Comparison of ENCODE assay signal across 1 cellular context in the genomic region with DNA sequence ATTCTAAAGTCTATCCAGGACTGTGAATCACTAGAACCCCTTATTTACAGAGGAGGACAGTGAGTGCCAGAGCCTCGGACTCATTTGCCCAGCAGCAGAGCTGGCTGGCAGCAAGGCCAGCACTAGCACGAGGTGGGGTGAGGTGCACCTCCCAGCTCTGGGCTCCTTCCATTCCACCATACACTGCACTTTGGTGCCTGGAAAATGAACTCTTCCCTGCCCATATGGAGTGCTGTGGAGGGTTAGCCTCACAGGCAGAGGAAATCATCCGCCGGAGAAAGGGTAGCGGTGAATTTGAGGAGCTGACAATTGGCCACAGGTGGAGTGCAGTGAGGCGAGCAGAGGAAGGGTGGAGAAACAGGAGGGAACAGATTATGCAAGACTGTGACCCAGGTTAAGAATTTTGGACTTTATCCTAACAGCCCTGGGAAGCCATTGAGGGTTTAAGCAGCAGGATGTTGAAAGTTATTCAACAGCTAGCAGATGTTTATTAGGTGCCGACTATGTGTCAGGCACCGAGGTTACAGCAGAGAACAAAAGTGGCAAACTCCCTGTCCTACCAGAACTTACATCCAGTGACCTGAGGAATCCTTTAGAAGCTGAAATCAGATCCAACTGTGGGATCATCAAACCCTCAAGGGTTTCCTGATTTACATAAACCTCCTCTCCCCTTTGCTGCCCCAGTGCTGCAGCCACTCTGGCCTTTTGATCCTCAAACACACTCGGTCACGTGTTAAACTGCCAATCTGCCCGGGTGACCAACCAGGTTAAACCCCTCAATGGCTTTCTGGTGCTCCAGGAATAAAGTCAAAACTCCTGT.
A peak's percentile ranks its signal among the peaks of the same experiment; 100 is the strongest.
TF ChIP-seq lines count a peak whose summit lies in the region.

No MANE protein-coding gene starts in this region.

TF ChIP-seq in HepG2, 621 proteins besides CTCF, POLR2A, EP300 and RAD21 (continued from another document and continues in another):
- TF ChIP-seq, protein P1, sequence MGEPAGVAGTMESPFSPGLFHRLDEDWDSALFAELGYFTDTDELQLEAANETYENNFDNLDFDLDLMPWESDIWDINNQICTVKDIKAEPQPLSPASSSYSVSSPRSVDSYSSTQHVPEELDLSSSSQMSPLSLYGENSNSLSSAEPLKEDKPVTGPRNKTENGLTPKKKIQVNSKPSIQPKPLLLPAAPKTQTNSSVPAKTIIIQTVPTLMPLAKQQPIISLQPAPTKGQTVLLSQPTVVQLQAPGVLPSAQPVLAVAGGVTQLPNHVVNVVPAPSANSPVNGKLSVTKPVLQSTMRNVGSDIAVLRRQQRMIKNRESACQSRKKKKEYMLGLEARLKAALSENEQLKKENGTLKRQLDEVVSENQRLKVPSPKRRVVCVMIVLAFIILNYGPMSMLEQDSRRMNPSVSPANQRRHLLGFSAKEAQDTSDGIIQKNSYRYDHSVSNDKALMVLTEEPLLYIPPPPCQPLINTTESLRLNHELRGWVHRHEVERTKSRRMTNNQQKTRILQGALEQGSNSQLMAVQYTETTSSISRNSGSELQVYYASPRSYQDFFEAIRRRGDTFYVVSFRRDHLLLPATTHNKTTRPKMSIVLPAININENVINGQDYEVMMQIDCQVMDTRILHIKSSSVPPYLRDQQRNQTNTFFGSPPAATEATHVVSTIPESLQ (CRISPR knock-in tag; conservative IDR thresholded peaks at IDR 0.05): peak; percentile 22; the same call in 1 of the 2 replicates
- TF ChIP-seq ZNF543 (CRISPR knock-in tag; IDR thresholded peaks at IDR 0.05) (peak; percentile 62), KLF16 (CRISPR knock-in tag; IDR thresholded peaks at IDR 0.05) (peak in 1 of 2 experiments; percentile 70; a peak in 2 of 4 replicates), ZNF224 (CRISPR knock-in tag; IDR thresholded peaks at IDR 0.05) (no peak), GTF3A (CRISPR knock-in tag; conservative IDR thresholded peaks at IDR 0.05) (no peak; the same call in 1 of the 2 replicates), SIN3A (IDR thresholded peaks at IDR 0.05; ENCODE audit: borderline replicate concordance, low read depth, low read length) (no peak), EED (CRISPR knock-in tag; IDR thresholded peaks at IDR 0.05) (no peak), NFKB2 (CRISPR knock-in tag; IDR thresholded peaks at IDR 0.05; ENCODE audit: borderline replicate concordance) (peak; percentile 82; the same call in 1 of the 2 replicates), CCAR2 (optimal IDR thresholded peaks at IDR 0.05; ENCODE audit: low read depth, low read length) (peak; percentile 23), SMC3 (IDR thresholded peaks at IDR 0.05; ENCODE audit: low read length) (peak; percentile 24; the same call in 1 of the 2 replicates), DNMT1 (CRISPR knock-in tag; IDR thresholded peaks at IDR 0.05) (no peak), CHD4 (IDR thresholded peaks at IDR 0.05; ENCODE audit: borderline replicate concordance, low read length) (no peak; the same call in 1 of the 2 replicates), TAF1 (CRISPR knock-in tag; IDR thresholded peaks at IDR 0.05) (peak; percentile 46; the same call in 1 of the 2 replicates), ZNF205 (CRISPR knock-in tag; IDR thresholded peaks at IDR 0.05) (peak; percentile 47; the same call in 1 of the 2 replicates), PHF21A (CRISPR knock-in tag; IDR thresholded peaks at IDR 0.05) (peak; percentile 99), ZFP82 (CRISPR knock-in tag; IDR thresholded peaks at IDR 0.05; ENCODE audit: borderline replicate concordance) (no peak), CC2D1A (CRISPR knock-in tag; IDR thresholded peaks at IDR 0.05) (no peak; the same call in 1 of the 2 replicates), SIX4 (CRISPR knock-in tag; IDR thresholded peaks at IDR 0.05) (no peak; the same call in 1 of the 2 replicates), ZNF879 (CRISPR knock-in tag; IDR thresholded peaks at IDR 0.05) (no peak), BHLHE40 (IDR thresholded peaks at IDR 0.05; ENCODE audit: low read length) (peak; percentile 86), HNF4A (CRISPR knock-in tag; IDR thresholded peaks at IDR 0.05) (peak; percentile 96), ZSCAN31 (CRISPR knock-in tag; IDR thresholded peaks at IDR 0.05; ENCODE audit: low read depth) (peak; percentile 36; the same call in 1 of the 2 replicates), FOXA3 (CRISPR knock-in tag; IDR thresholded peaks at IDR 0.05) (peak; percentile 58), BRD4 (CRISPR knock-in tag; IDR thresholded peaks at IDR 0.05) (peak; percentile 78; the same call in 1 of the 2 replicates), TCF12 (IDR thresholded peaks at IDR 0.05) (no peak), TCF12 (CRISPR knock-in tag; IDR thresholded peaks at IDR 0.05) (peak; percentile 77; the same call in 1 of the 2 replicates), MED1 (CRISPR knock-in tag; IDR thresholded peaks at IDR 0.05) (peak; percentile 94), PHB2 (IDR thresholded peaks at IDR 0.05; ENCODE audit: partially characterized antibody) (no peak), MXD4 (CRISPR knock-in tag; IDR thresholded peaks at IDR 0.05) (no peak; the same call in none of the 2 replicates), YEATS2 (CRISPR knock-in tag; IDR thresholded peaks at IDR 0.05; ENCODE audit: borderline replicate concordance) (peak; percentile 69), GZF1 (CRISPR knock-in tag; IDR thresholded peaks at IDR 0.05) (0 out of 2 replicates have a peak, but pooled peaks have one; percentile 82), ZNF556 (CRISPR knock-in tag; IDR thresholded peaks at IDR 0.05; ENCODE audit: borderline replicate concordance) (no peak; the same call in 1 of the 2 replicates), PHF8 (CRISPR knock-in tag; IDR thresholded peaks at IDR 0.05) (no peak; the same call in none of the 2 replicates), MEIS1 (CRISPR knock-in tag; IDR thresholded peaks at IDR 0.05; ENCODE audit: borderline replicate concordance) (peak; percentile 77; the same call in 1 of the 2 replicates), YY1 (IDR thresholded peaks at IDR 0.05; ENCODE audit: insufficient read depth, insufficient replicate concordance, low read depth, low read length) (peak; percentile 65), MAF1 (CRISPR knock-in tag; IDR thresholded peaks at IDR 0.05; ENCODE audit: borderline replicate concordance) (no peak), ZBTB8A (CRISPR knock-in tag; IDR thresholded peaks at IDR 0.05; ENCODE audit: borderline replicate concordance, low read depth) (no peak)
- TF ChIP-seq, protein P2, sequence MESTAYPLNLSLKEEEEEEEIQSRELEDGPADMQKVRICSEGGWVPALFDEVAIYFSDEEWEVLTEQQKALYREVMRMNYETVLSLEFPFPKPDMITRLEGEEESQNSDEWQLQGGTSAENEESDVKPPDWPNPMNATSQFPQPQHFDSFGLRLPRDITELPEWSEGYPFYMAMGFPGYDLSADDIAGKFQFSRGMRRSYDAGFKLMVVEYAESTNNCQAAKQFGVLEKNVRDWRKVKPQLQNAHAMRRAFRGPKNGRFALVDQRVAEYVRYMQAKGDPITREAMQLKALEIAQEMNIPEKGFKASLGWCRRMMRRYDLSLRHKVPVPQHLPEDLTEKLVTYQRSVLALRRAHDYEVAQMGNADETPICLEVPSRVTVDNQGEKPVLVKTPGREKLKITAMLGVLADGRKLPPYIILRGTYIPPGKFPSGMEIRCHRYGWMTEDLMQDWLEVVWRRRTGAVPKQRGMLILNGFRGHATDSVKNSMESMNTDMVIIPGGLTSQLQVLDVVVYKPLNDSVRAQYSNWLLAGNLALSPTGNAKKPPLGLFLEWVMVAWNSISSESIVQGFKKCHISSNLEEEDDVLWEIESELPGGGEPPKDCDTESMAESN (CRISPR knock-in tag; conservative IDR thresholded peaks at IDR 0.05): peak; percentile 83
- TF ChIP-seq, protein P3, sequence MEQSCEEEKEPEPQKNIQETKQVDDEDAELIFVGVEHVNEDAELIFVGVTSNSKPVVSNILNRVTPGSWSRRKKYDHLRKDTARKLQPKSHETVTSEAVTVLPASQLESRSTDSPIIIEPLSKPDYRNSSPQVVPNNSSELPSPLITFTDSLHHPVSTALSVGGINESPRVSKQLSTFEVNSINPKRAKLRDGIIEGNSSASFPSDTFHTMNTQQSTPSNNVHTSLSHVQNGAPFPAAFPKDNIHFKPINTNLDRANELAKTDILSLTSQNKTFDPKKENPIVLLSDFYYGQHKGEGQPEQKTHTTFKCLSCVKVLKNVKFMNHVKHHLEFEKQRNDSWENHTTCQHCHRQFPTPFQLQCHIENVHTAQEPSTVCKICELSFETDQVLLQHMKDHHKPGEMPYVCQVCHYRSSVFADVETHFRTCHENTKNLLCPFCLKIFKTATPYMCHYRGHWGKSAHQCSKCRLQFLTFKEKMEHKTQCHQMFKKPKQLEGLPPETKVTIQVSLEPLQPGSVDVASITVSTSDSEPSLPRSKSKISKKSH (CRISPR knock-in tag; IDR thresholded peaks at IDR 0.05; ENCODE audit: borderline replicate concordance): no peak
- TF ChIP-seq, protein P4, sequence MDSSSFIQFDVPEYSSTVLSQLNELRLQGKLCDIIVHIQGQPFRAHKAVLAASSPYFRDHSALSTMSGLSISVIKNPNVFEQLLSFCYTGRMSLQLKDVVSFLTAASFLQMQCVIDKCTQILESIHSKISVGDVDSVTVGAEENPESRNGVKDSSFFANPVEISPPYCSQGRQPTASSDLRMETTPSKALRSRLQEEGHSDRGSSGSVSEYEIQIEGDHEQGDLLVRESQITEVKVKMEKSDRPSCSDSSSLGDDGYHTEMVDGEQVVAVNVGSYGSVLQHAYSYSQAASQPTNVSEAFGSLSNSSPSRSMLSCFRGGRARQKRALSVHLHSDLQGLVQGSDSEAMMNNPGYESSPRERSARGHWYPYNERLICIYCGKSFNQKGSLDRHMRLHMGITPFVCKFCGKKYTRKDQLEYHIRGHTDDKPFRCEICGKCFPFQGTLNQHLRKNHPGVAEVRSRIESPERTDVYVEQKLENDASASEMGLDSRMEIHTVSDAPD (CRISPR knock-in tag; IDR thresholded peaks at IDR 0.05): peak; percentile 92
- TF ChIP-seq, protein P5, sequence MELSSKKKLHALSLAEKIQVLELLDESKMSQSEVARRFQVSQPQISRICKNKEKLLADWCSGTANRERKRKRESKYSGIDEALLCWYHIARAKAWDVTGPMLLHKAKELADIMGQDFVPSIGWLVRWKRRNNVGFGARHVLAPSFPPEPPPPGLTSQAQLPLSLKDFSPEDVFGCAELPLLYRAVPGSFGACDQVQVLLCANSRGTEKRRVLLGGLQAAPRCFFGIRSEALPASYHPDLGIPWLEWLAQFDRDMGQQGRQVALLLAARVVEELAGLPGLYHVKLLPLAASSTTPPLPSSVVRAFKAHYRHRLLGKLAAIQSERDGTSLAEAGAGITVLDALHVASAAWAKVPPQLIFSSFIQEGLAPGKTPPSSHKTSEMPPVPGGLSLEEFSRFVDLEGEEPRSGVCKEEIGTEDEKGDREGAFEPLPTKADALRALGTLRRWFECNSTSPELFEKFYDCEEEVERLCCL (CRISPR knock-in tag; IDR thresholded peaks at IDR 0.05; ENCODE audit: borderline replicate concordance): peak; percentile 86; the same call in 1 of the 2 replicates
- TF ChIP-seq, protein P6, sequence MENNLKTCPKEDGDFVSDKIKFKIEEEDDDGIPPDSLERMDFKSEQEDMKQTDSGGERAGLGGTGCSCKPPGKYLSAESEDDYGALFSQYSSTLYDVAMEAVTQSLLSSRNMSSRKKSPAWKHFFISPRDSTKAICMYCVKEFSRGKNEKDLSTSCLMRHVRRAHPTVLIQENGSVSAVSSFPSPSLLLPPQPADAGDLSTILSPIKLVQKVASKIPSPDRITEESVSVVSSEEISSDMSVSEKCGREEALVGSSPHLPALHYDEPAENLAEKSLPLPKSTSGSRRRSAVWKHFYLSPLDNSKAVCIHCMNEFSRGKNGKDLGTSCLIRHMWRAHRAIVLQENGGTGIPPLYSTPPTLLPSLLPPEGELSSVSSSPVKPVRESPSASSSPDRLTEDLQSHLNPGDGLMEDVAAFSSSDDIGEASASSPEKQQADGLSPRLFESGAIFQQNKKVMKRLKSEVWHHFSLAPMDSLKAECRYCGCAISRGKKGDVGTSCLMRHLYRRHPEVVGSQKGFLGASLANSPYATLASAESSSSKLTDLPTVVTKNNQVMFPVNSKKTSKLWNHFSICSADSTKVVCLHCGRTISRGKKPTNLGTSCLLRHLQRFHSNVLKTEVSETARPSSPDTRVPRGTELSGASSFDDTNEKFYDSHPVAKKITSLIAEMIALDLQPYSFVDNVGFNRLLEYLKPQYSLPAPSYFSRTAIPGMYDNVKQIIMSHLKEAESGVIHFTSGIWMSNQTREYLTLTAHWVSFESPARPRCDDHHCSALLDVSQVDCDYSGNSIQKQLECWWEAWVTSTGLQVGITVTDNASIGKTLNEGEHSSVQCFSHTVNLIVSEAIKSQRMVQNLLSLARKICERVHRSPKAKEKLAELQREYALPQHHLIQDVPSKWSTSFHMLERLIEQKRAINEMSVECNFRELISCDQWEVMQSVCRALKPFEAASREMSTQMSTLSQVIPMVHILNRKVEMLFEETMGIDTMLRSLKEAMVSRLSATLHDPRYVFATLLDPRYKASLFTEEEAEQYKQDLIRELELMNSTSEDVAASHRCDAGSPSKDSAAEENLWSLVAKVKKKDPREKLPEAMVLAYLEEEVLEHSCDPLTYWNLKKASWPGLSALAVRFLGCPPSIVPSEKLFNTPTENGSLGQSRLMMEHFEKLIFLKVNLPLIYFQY (CRISPR knock-in tag; IDR thresholded peaks at IDR 0.05; ENCODE audit: borderline replicate concordance): 0 out of 2 replicates have a peak, but pooled peaks have one; percentile 46
- TF ChIP-seq, protein P7, sequence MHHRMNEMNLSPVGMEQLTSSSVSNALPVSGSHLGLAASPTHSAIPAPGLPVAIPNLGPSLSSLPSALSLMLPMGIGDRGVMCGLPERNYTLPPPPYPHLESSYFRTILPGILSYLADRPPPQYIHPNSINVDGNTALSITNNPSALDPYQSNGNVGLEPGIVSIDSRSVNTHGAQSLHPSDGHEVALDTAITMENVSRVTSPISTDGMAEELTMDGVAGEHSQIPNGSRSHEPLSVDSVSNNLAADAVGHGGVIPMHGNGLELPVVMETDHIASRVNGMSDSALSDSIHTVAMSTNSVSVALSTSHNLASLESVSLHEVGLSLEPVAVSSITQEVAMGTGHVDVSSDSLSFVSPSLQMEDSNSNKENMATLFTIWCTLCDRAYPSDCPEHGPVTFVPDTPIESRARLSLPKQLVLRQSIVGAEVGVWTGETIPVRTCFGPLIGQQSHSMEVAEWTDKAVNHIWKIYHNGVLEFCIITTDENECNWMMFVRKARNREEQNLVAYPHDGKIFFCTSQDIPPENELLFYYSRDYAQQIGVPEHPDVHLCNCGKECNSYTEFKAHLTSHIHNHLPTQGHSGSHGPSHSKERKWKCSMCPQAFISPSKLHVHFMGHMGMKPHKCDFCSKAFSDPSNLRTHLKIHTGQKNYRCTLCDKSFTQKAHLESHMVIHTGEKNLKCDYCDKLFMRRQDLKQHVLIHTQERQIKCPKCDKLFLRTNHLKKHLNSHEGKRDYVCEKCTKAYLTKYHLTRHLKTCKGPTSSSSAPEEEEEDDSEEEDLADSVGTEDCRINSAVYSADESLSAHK (CRISPR knock-in tag; IDR thresholded peaks at IDR 0.05; ENCODE audit: borderline replicate concordance): no peak
- TF ChIP-seq, protein P8, sequence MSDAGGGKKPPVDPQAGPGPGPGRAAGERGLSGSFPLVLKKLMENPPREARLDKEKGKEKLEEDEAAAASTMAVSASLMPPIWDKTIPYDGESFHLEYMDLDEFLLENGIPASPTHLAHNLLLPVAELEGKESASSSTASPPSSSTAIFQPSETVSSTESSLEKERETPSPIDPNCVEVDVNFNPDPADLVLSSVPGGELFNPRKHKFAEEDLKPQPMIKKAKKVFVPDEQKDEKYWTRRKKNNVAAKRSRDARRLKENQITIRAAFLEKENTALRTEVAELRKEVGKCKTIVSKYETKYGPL (CRISPR knock-in tag; IDR thresholded peaks at IDR 0.05): peak; percentile 96
- TF ChIP-seq, protein P9, sequence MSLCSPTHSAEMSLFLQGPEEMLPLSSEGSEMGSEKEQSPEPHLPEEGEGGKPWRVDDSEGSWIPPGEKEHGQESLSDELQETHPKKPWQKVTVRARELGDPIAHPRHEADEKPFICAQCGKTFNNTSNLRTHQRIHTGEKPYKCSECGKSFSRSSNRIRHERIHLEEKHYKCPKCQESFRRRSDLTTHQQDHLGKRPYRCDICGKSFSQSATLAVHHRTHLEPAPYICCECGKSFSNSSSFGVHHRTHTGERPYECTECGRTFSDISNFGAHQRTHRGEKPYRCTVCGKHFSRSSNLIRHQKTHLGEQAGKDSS (CRISPR knock-in tag; IDR thresholded peaks at IDR 0.05; ENCODE audit: borderline replicate concordance, low read depth): 0 out of 2 replicates have a peak, but pooled peaks have one; percentile 61
